In genomic region chr18:38900445-38900844, GRCh38 we compare ENCODE assay signal across 6 cellular contexts.
"Had no signal": no experiment of that assay in that cellular context is flagged by ENCODE, and none has a peak within 500 bp of the region (broad histone marks: within the 10 kb centered on the region; RNA-seq: fewer than 3 reads in every experiment).

No MANE protein-coding gene starts in this region.

- H3K4me2 ChIP-seq: GM23338 had no signal

- H3K27ac Mint-ChIP-seq: GM23338, HFFc6 had no signal

- H3K36me3 ChIP-seq: HAP-1 had no signal

- DNase-seq: H7, HFFc6, IMR-90 had no signal

- H3K9me3 Mint-ChIP-seq: GM23338 had no signal

- H3K4me3 Mint-ChIP-seq: GM23338, HFFc6 had no signal

- H2AFZ ChIP-seq: GM23338 had no signal

- H3K4me3 ChIP-seq: GM23338, HAP-1, K562 had no signal
